ENCODE assay signal across 11 cellular contexts in the genomic region with DNA sequence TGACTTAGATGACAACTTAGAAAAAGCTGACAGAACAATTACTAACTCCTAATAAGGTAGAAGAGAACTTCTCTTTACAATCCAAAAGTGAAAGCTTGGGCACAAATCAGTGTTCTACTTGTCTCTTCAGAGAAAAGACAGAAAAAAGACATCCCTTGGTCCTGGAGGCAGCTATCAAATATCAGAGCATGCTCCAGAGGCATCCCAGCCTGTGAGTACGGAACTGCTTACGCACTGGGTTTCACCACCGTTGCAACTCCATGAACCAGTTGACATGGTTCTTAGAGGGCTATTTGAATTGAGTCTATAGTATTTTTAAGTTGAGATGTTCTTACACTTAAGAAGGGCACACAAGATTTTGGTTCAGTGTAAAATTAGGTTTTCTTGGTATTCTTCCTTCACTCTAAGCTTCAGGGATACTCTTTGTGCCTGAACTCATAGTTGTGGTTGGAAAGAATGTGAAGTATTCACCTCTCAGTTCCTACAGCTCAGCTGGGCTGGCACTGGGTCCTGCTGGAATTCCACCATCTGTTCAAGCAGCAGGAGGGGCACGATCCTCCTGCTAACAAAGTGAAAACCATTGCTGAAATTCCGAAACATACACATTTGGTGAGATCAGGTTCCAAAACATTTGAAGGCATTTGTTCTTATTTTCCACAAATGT. TPM values are rescaled to one million over a fixed set of nuclear protein-coding genes. Genes with fewer than 3 reads are reported as not detected.
DNase-seq lines count a peak whose midpoint lies in the region; ATAC-seq, FAIRE-seq and TF ChIP-seq lines count a peak whose summit lies in the region.
"Had no signal": no experiment of that assay in that cellular context is flagged by ENCODE, and none has a peak within 500 bp of the region (broad histone marks: within the 10 kb centered on the region; RNA-seq: fewer than 3 reads in every experiment).

No MANE protein-coding gene starts in this region.

- in situ Hi-C loops in HepG2 (cut with HindIII; ENCODE audit: extremely low pct_ligation_motif_present, low pct_unique_long_range_greater_than_20kb) = loop anchor here (10.0 kb wide), 1 partner anchor 218 kb away; no protein-coding TSS in a partner anchor

- H3K9me3 ChIP-seq in HepG2 (ENCODE audit: low read length) = no peaks in the 10 kb centered on the region
- H3K9me3 ChIP-seq in right lobe of liver = no peaks in the 10 kb centered on the region
- H3K9me3 ChIP-seq in mesodermal cell (ENCODE audit: control insufficient read depth, low read length) = no peaks in the 10 kb centered on the region
- H3K9me3 ChIP-seq: BLaER1 had no signal

- H3K4me3 ChIP-seq in HepG2 (replicated peaks in 1 of 3; ENCODE audit: insufficient read depth in 1 of 3, low read depth in 2 of 3, low read length in 3 of 3) (no peak overlapping the region), right lobe of liver (no peak overlapping the region), mesodermal cell (ENCODE audit: extremely low read depth, insufficient read depth, low read length, poor library complexity, severe bottlenecking) (no peak overlapping the region)
- H3K4me3 ChIP-seq: BLaER1 had no signal

- DNase-seq in HepG2 (ENCODE audit: low spot score) (peak; percentile 62), right lobe of liver (no peak), dermis blood vessel endothelial cell (peak; percentile 63), posterior vena cava (ENCODE audit: low spot score) (no peak), globus pallidus (ENCODE audit: low spot score) (no peak)
- DNase-seq in activated naive CD4-positive, alpha-beta T cell treated with Interleukin-2 at 50 U/mL for 16 hours = no peak
- DNase-seq: activated CD4-positive, alpha-beta memory T cell treated with anti-CD3 and anti-CD28 coated beads for 36 hours; NCI-H1436 had no signal

- TF ChIP-seq CTCF in HepG2 (CRISPR knock-in tag; IDR thresholded peaks at IDR 0.05) = no peak
- TF ChIP-seq CTCF in right lobe of liver (IDR thresholded peaks at IDR 0.05) = no peak

- intact Hi-C loops in HepG2 (cut with micrococcal nuclease; ENCODE audit: unreplicated experiment) (no loop called here), right lobe of liver (cut with DNase I) (no loop called here), posterior vena cava (cut with DNase I) (no loop called here)

- CTCF ChIA-PET in HepG2 (lab: Yijun Ruan, JAX; ENCODE audit: low intra/inter-chr PET ratio, low total read pairs) = interaction anchor here (1.4 kb wide), 1 partner anchor 43 kb away, joined by 3 read pairs; no protein-coding TSS in a partner anchor

- TF ChIP-seq RAD21 in HepG2 (CRISPR knock-in tag; IDR thresholded peaks at IDR 0.05) = no peak

- TF ChIP-seq POLR2A in HepG2 (IDR thresholded peaks at IDR 0.05; ENCODE audit: insufficient read depth in 1 of 2, low read depth in 2 of 2, low read length in 2 of 2) = no peak
- TF ChIP-seq POLR2A in right lobe of liver (IDR thresholded peaks at IDR 0.05) = no peak

- H3K4me1 ChIP-seq in HepG2 (ENCODE audit: insufficient read depth, low read length) (peaks cover 43% of the 10 kb centered on the region), right lobe of liver (no peaks in the 10 kb centered on the region), mesodermal cell (ENCODE audit: control insufficient read depth, insufficient read depth, low read length, poor library complexity, severe bottlenecking) (peaks cover 38% of the 10 kb centered on the region)

- H3K27ac ChIP-seq in HepG2 (ENCODE audit: extremely low read length, insufficient read depth, low read length) (no peak overlapping the region), right lobe of liver (peak overlapping the region in 1 of 3 donors; percentile 31), mesodermal cell (ENCODE audit: low read depth, low read length, severe bottlenecking) (peak overlapping the region; percentile 94)
- H3K27ac ChIP-seq: BLaER1 had no signal

- H3K79me2 ChIP-seq in HepG2 (ENCODE audit: insufficient read depth, low read length) = peaks cover 3% of the 10 kb centered on the region

- no TSS peak for BruUV-seq in HepG2 (replicated peaks; lab: Mats Ljungman, UMichigan)

- no peak overlapping the region for H3K4me2 ChIP-seq in HepG2 (ENCODE audit: low read depth, low read length)
- H3K4me2 ChIP-seq: BLaER1 had no signal

- H2AFZ ChIP-seq in HepG2 (ENCODE audit: low read length) = no peak overlapping the region

- no peak for TF ChIP-seq EP300 in HepG2 (IDR thresholded peaks at IDR 0.05; ENCODE audit: low read depth in 2 of 2, low read length in 2 of 2)
- no peak for TF ChIP-seq EP300 in HepG2 (CRISPR knock-in tag; IDR thresholded peaks at IDR 0.05; ENCODE audit: borderline replicate concordance)

- no peaks in the 10 kb centered on the region for H4K20me1 ChIP-seq in HepG2 (ENCODE audit: insufficient read depth, low read length)
- H4K20me1 ChIP-seq: BLaER1 had no signal

- H3K27me3 ChIP-seq in HepG2 (ENCODE audit: control insufficient read depth in 1 of 2, insufficient read depth in 2 of 2, low read length in 2 of 2) (no peaks in the 10 kb centered on the region), right lobe of liver (no peaks in the 10 kb centered on the region)
- H3K27me3 ChIP-seq: BLaER1 had no signal

- ATAC-seq in HepG2 = peak; percentile 80
- ATAC-seq in right lobe of liver = no peak
- ATAC-seq in HG03520 (IDR thresholded peaks at IDR 0.05; ENCODE audit: unreplicated experiment) = no peak

- peak; percentile 60 for FAIRE-seq in HepG2 (lab: Jason Lieb, UNC)

- 66% methylated on average over 5 of the region's 5 CpGs for WGBS in HepG2 (ENCODE audit: low lambda C conversion rate)
- 60% methylated on average over 5 of the region's 5 CpGs for WGBS in right lobe of liver (ENCODE audit: insufficient coverage, low coverage, low lambda C conversion rate, missing lambda C conversion rate)
- 58 to 60% methylated on average over 4 of the region's 5 CpGs for WGBS in mesodermal cell (ENCODE audit: insufficient coverage in 2 of 2), 2 experiments

- POLR2A ChIA-PET in HepG2 (lab: Yijun Ruan, JAX) = no interaction called here

- H3K36me3 ChIP-seq in HepG2 (replicated peaks in 1 of 2; ENCODE audit: control insufficient read depth in 1 of 2, insufficient read depth in 2 of 2, low read length in 2 of 2) (peaks cover 7 to 32% of the 10 kb centered on the region in 2 experiments; a peak in 4 of 5 replicates), right lobe of liver (peaks cover 0 to 25% (median 5%) of the 10 kb centered on the region in 4 donors), mesodermal cell (ENCODE audit: control insufficient read depth, insufficient read depth, low read length) (peaks cover 73% of the 10 kb centered on the region)

- no peak overlapping the region for H3K9ac ChIP-seq in HepG2 (ENCODE audit: insufficient read depth, low read depth, low read length)
- H3K9ac ChIP-seq: BLaER1 had no signal

RNA-seq across cellular contexts. Expression of gene AKIP1, which starts 6.3 kb away (rescaled TPM):
- total RNA-seq in HepG2 (2016; rRNA removed; fragmentation: Illumina TruSeq; extraction: Trizol) (20.3 and 21.6 TPM in 2 replicates), right lobe of liver (10 to 100 TPM in 3 of 6 experiments, 1 to 10 TPM in 3; 5.8 to 14.8 (median 8.7) TPM), dermis blood vessel endothelial cell (26.5 and 32.6 TPM in 2 replicates), posterior vena cava (10 to 100 TPM; 15.4 to 19.1 TPM)
- total RNA-seq in HepG2 (2016; cell fraction: cytosol; rRNA removed; fragmentation: Illumina TruSeq; extraction: Trizol; ENCODE audit: low read depth) = 10.8 and 10.9 TPM in 2 replicates
- 18.6 and 21.9 TPM in 2 replicates for total RNA-seq in HepG2 (2016; cell fraction: insoluble cytoplasmic fraction; rRNA removed; fragmentation: Illumina TruSeq; extraction: Trizol)
- total RNA-seq in HepG2 (2016; cell fraction: membrane; rRNA removed; fragmentation: Illumina TruSeq; extraction: Trizol) = 12.8 and 14.4 TPM in 2 replicates
- 7.1 and 11.6 TPM in 2 replicates for total RNA-seq in HepG2 (2016; cell fraction: nucleus; rRNA removed; fragmentation: Illumina TruSeq; extraction: Trizol)
- polyA plus RNA-seq in HepG2 (2011; rRNA removed) = 10.0 and 11.8 TPM in 2 replicates
- 11.3 and 13.1 TPM in 2 replicates for polyA plus RNA-seq in HepG2 (2011; cell fraction: cytosol; rRNA removed)
- 4.0 and 6.6 TPM in 2 replicates for polyA plus RNA-seq in HepG2 (2011; cell fraction: nucleus; rRNA removed)
- 8.0 and 8.7 TPM in 2 replicates for polyA plus RNA-seq in HepG2 (2012)
- 10.0 and 10.5 TPM in 2 replicates for polyA plus RNA-seq in HepG2 (2016; cell fraction: cytosol; fragmentation: Illumina TruSeq; extraction: Trizol; ENCODE audit: low read depth)
- polyA plus RNA-seq in HepG2 (2016; cell fraction: insoluble cytoplasmic fraction; fragmentation: Illumina TruSeq; extraction: Trizol; ENCODE audit: low read depth) = 27.2 and 31.0 TPM in 2 replicates
- 10.9 and 12.6 TPM in 2 replicates for polyA plus RNA-seq in HepG2 (2016; cell fraction: membrane; fragmentation: Illumina TruSeq; extraction: Trizol; ENCODE audit: low read depth)
- polyA plus RNA-seq in HepG2 (2016; cell fraction: nucleus; fragmentation: Illumina TruSeq; extraction: Trizol; ENCODE audit: insufficient read depth, low read depth) = 14.8 and 19.7 TPM in 2 replicates
- polyA minus RNA-seq in HepG2 (2011; rRNA and poly(A)+ RNA removed; ENCODE audit: low replicate concordance) = 2.1 and 11.4 TPM in 2 replicates
- polyA minus RNA-seq in HepG2 (2011; cell fraction: cytosol; rRNA and poly(A)+ RNA removed) = 4.8 and 10.5 TPM in 2 replicates
- 4.4 and 5.3 TPM in 2 replicates for polyA minus RNA-seq in HepG2 (2011; cell fraction: nucleus; rRNA and poly(A)+ RNA removed)
- 22.7 TPM for polyA plus RNA-seq in mesodermal cell (2013, experiment 1 of 2)
- polyA plus RNA-seq in mesodermal cell (2013, experiment 2 of 2) = 20.2 TPM

RNA-seq across cellular contexts. Expression of gene C11orf16, which starts 15.5 kb away (rescaled TPM):
- not detected in 2 replicates for total RNA-seq in HepG2 (2016; rRNA removed; fragmentation: Illumina TruSeq; extraction: Trizol)
- total RNA-seq in HepG2 (2016; cell fraction: cytosol; rRNA removed; fragmentation: Illumina TruSeq; extraction: Trizol; ENCODE audit: low read depth) = not detected in 2 replicates
- not detected in 2 replicates for total RNA-seq in HepG2 (2016; cell fraction: insoluble cytoplasmic fraction; rRNA removed; fragmentation: Illumina TruSeq; extraction: Trizol)
- not detected in 2 replicates for total RNA-seq in HepG2 (2016; cell fraction: membrane; rRNA removed; fragmentation: Illumina TruSeq; extraction: Trizol)
- not detected in 2 replicates for total RNA-seq in HepG2 (2016; cell fraction: nucleus; rRNA removed; fragmentation: Illumina TruSeq; extraction: Trizol)
- polyA plus RNA-seq in HepG2 (2011; rRNA removed) = not detected in 2 replicates
- not detected in 2 replicates for polyA plus RNA-seq in HepG2 (2011; cell fraction: cytosol; rRNA removed)
- polyA plus RNA-seq in HepG2 (2011; cell fraction: nucleus; rRNA removed) = not detected in 2 replicates
- polyA plus RNA-seq in HepG2 (2012) = not detected in 2 replicates
- not detected in 2 replicates for polyA plus RNA-seq in HepG2 (2016; cell fraction: cytosol; fragmentation: Illumina TruSeq; extraction: Trizol; ENCODE audit: low read depth)
- not detected in 2 replicates for polyA plus RNA-seq in HepG2 (2016; cell fraction: insoluble cytoplasmic fraction; fragmentation: Illumina TruSeq; extraction: Trizol; ENCODE audit: low read depth)
- not detected in 2 replicates for polyA plus RNA-seq in HepG2 (2016; cell fraction: membrane; fragmentation: Illumina TruSeq; extraction: Trizol; ENCODE audit: low read depth)
- not detected in 2 replicates for polyA plus RNA-seq in HepG2 (2016; cell fraction: nucleus; fragmentation: Illumina TruSeq; extraction: Trizol; ENCODE audit: insufficient read depth, low read depth)
- not detected in 2 replicates for polyA minus RNA-seq in HepG2 (2011; rRNA and poly(A)+ RNA removed; ENCODE audit: low replicate concordance)
- polyA minus RNA-seq in HepG2 (2011; cell fraction: cytosol; rRNA and poly(A)+ RNA removed) = not detected in 2 replicates
- not detected in 2 replicates for polyA minus RNA-seq in HepG2 (2011; cell fraction: nucleus; rRNA and poly(A)+ RNA removed)
- total RNA-seq in right lobe of liver = not detected
- not detected in 2 replicates for total RNA-seq in dermis blood vessel endothelial cell
- polyA plus RNA-seq in mesodermal cell (2013, experiment 1 of 2) = not detected
- polyA plus RNA-seq in mesodermal cell (2013, experiment 2 of 2) = not detected
- total RNA-seq in posterior vena cava = not detected
- total RNA-seq: activated CD4-positive, alpha-beta memory T cell treated with anti-CD3 and anti-CD28 coated beads for 36 hours had no signal

RNA-seq across cellular contexts. Expression of gene ASCL3, which starts 25.5 kb away (rescaled TPM):
- total RNA-seq in HepG2 (2016; rRNA removed; fragmentation: Illumina TruSeq; extraction: Trizol) = not detected in 2 replicates
- total RNA-seq in HepG2 (2016; cell fraction: cytosol; rRNA removed; fragmentation: Illumina TruSeq; extraction: Trizol; ENCODE audit: low read depth) = not detected in 2 replicates
- total RNA-seq in HepG2 (2016; cell fraction: insoluble cytoplasmic fraction; rRNA removed; fragmentation: Illumina TruSeq; extraction: Trizol) = not detected in 2 replicates
- total RNA-seq in HepG2 (2016; cell fraction: membrane; rRNA removed; fragmentation: Illumina TruSeq; extraction: Trizol) = not detected in 2 replicates
- not detected in 2 replicates for total RNA-seq in HepG2 (2016; cell fraction: nucleus; rRNA removed; fragmentation: Illumina TruSeq; extraction: Trizol)
- not detected in 2 replicates for polyA plus RNA-seq in HepG2 (2011; rRNA removed)
- polyA plus RNA-seq in HepG2 (2011; cell fraction: cytosol; rRNA removed) = not detected in 2 replicates
- not detected in 2 replicates for polyA plus RNA-seq in HepG2 (2011; cell fraction: nucleus; rRNA removed)
- polyA plus RNA-seq in HepG2 (2012) = not detected in 2 replicates
- polyA plus RNA-seq in HepG2 (2016; cell fraction: cytosol; fragmentation: Illumina TruSeq; extraction: Trizol; ENCODE audit: low read depth) = not detected in 2 replicates
- not detected in 2 replicates for polyA plus RNA-seq in HepG2 (2016; cell fraction: insoluble cytoplasmic fraction; fragmentation: Illumina TruSeq; extraction: Trizol; ENCODE audit: low read depth)
- not detected in 2 replicates for polyA plus RNA-seq in HepG2 (2016; cell fraction: membrane; fragmentation: Illumina TruSeq; extraction: Trizol; ENCODE audit: low read depth)
- polyA plus RNA-seq in HepG2 (2016; cell fraction: nucleus; fragmentation: Illumina TruSeq; extraction: Trizol; ENCODE audit: insufficient read depth, low read depth) = not detected in 2 replicates
- not detected in 2 replicates for polyA minus RNA-seq in HepG2 (2011; rRNA and poly(A)+ RNA removed; ENCODE audit: low replicate concordance)
- not detected in 2 replicates for polyA minus RNA-seq in HepG2 (2011; cell fraction: cytosol; rRNA and poly(A)+ RNA removed)
- not detected in 2 replicates for polyA minus RNA-seq in HepG2 (2011; cell fraction: nucleus; rRNA and poly(A)+ RNA removed)
- total RNA-seq in right lobe of liver = not detected
- total RNA-seq in dermis blood vessel endothelial cell = not detected in 2 replicates
- not detected for polyA plus RNA-seq in mesodermal cell (2013, experiment 1 of 2)
- not detected for polyA plus RNA-seq in mesodermal cell (2013, experiment 2 of 2)
- not detected for total RNA-seq in posterior vena cava
- total RNA-seq: activated CD4-positive, alpha-beta memory T cell treated with anti-CD3 and anti-CD28 coated beads for 36 hours had no signal

RNA-seq across cellular contexts. Expression of gene TMEM9B, which starts 47.0 kb away (rescaled TPM):
- 17.4 and 20.8 TPM in 2 replicates for total RNA-seq in HepG2 (2016; rRNA removed; fragmentation: Illumina TruSeq; extraction: Trizol)
- 12.2 and 14.3 TPM in 2 replicates for total RNA-seq in HepG2 (2016; cell fraction: cytosol; rRNA removed; fragmentation: Illumina TruSeq; extraction: Trizol; ENCODE audit: low read depth)
- 17.2 and 21.3 TPM in 2 replicates for total RNA-seq in HepG2 (2016; cell fraction: insoluble cytoplasmic fraction; rRNA removed; fragmentation: Illumina TruSeq; extraction: Trizol)
- 25.3 and 25.6 TPM in 2 replicates for total RNA-seq in HepG2 (2016; cell fraction: membrane; rRNA removed; fragmentation: Illumina TruSeq; extraction: Trizol)
- 13.8 and 15.3 TPM in 2 replicates for total RNA-seq in HepG2 (2016; cell fraction: nucleus; rRNA removed; fragmentation: Illumina TruSeq; extraction: Trizol)
- polyA plus RNA-seq in HepG2 (2011; rRNA removed) = 12.3 and 12.4 TPM in 2 replicates
- polyA plus RNA-seq in HepG2 (2011; cell fraction: cytosol; rRNA removed) = 6.4 and 13.3 TPM in 2 replicates
- 2.8 and 4.6 TPM in 2 replicates for polyA plus RNA-seq in HepG2 (2011; cell fraction: nucleus; rRNA removed)
- 13.0 and 19.3 TPM in 2 replicates for polyA plus RNA-seq in HepG2 (2012)
- 14.7 and 19.1 TPM in 2 replicates for polyA plus RNA-seq in HepG2 (2016; cell fraction: cytosol; fragmentation: Illumina TruSeq; extraction: Trizol; ENCODE audit: low read depth)
- 21.0 and 21.7 TPM in 2 replicates for polyA plus RNA-seq in HepG2 (2016; cell fraction: insoluble cytoplasmic fraction; fragmentation: Illumina TruSeq; extraction: Trizol; ENCODE audit: low read depth)
- 23.1 and 24.9 TPM in 2 replicates for polyA plus RNA-seq in HepG2 (2016; cell fraction: membrane; fragmentation: Illumina TruSeq; extraction: Trizol; ENCODE audit: low read depth)
- polyA plus RNA-seq in HepG2 (2016; cell fraction: nucleus; fragmentation: Illumina TruSeq; extraction: Trizol; ENCODE audit: insufficient read depth, low read depth) = 24.7 and 25.5 TPM in 2 replicates
- 5.0 and 18.1 TPM in 2 replicates for polyA minus RNA-seq in HepG2 (2011; rRNA and poly(A)+ RNA removed; ENCODE audit: low replicate concordance)
- polyA minus RNA-seq in HepG2 (2011; cell fraction: cytosol; rRNA and poly(A)+ RNA removed) = 3.5 and 4.5 TPM in 2 replicates
- 5.5 and 6.5 TPM in 2 replicates for polyA minus RNA-seq in HepG2 (2011; cell fraction: nucleus; rRNA and poly(A)+ RNA removed)
- 10 to 100 TPM; 15.5 to 33.6 (median 19.8) TPM for total RNA-seq in right lobe of liver
- 33.2 and 41.9 TPM in 2 replicates for total RNA-seq in dermis blood vessel endothelial cell
- polyA plus RNA-seq in mesodermal cell (2013, experiment 1 of 2) = 27.6 TPM
- polyA plus RNA-seq in mesodermal cell (2013, experiment 2 of 2) = 24.7 TPM
- total RNA-seq in posterior vena cava = 10 to 100 TPM; 20.6 to 26.1 TPM

Comparison
In these comparisons a context has a peak if more than half of its experiments do, and no peak if none do; other contexts are left out.
1. DNase-seq: peak in HepG2 (single experiment) and dermis blood vessel endothelial cell (single experiment); none in right lobe of liver (0 of 3), posterior vena cava (single experiment), activated naive CD4-positive, alpha-beta T cell treated with Interleukin-2 at 50 U/mL for 16 hours (single experiment) and globus pallidus (single experiment).